ENCODE assay signal across 13 cellular contexts in the genomic region with DNA sequence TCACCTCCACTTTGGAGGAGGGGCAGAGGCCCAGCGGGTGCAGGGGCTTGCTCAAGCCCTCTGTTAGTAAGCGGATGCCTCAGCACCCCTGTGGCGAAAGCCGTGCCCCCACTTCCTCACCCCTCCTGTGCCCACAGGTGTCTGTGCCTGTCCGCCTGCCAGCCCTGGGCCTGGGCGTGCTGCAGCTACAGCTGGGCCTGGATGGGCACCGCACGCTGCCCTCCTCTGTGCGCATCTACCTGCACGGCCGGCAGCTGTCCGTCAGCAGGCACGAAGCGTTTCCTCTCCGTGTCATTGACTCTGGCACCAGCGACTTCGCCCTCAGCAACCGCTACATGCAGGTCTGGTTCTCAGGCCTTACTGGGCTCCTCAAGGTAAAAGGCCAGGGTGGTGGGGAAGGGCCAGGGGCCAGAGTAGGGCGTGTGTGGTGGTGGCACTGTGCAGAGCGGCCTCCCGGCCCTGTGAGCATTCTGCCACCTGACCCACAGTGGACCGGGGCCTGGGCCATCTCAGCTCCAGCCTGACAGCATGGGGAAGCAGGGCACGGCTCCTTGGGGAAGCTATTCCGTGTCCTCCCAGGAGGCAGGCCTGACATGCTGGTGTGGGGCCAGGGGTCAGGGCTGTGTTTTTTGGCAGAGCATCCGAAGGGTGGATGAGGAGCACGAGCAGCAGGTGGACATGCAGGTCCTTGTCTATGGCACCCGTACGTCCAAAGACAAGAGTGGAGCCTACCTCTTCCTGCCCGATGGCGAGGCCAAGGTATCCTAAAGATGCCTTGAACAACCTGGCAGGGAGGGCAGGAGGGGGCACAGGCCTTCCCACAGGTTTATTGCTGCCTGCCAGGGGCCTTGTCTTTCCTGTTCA. TPM values are rescaled to one million over a fixed set of nuclear protein-coding genes. Genes with fewer than 3 reads are reported as not detected.
DNase-seq lines count a peak whose midpoint lies in the region; ATAC-seq and TF ChIP-seq lines count a peak whose summit lies in the region.
"Had no signal": no experiment of that assay in that cellular context is flagged by ENCODE, and none has a peak within 500 bp of the region (broad histone marks: within the 10 kb centered on the region; RNA-seq: fewer than 3 reads in every experiment).

No MANE protein-coding gene starts in this region.

- H3K36me3 ChIP-seq in HEK293 (ENCODE audit: control insufficient read depth in 2 of 2, insufficient read depth in 1 of 2, low read length in 2 of 2) (peaks cover 22 to 92% of the 10 kb centered on the region in 2 experiments), RWPE2 (ENCODE audit: low read depth) (peaks cover 20% of the 10 kb centered on the region), lower lobe of right lung (peaks cover 100% of the 10 kb centered on the region), colonic mucosa (peaks cover 32% of the 10 kb centered on the region)

- ATAC-seq in RWPE2 (ENCODE audit: low read depth): no peak
- ATAC-seq in lower lobe of right lung: no peak
- ATAC-seq in sciatic nerve: no peak
- ATAC-seq in HG03378 (IDR thresholded peaks at IDR 0.05; ENCODE audit: unreplicated experiment): no peak
- ATAC-seq: GM12878 had no signal

- H3K4me3 ChIP-seq in HEK293 (ENCODE audit: low read depth, low read length): no peak overlapping the region
- no peak overlapping the region for H3K4me3 ChIP-seq in RWPE2 (ENCODE audit: severe bottlenecking)
- H3K4me3 ChIP-seq in lower lobe of right lung: no peak overlapping the region
- no peak overlapping the region for H3K4me3 ChIP-seq in colonic mucosa
- H3K4me3 ChIP-seq: GM12878, GM23248 had no signal

- H3K4me1 ChIP-seq in HEK293 (ENCODE audit: control insufficient read depth, insufficient read depth, low read length) (no peaks in the 10 kb centered on the region), RWPE2 (ENCODE audit: insufficient read depth, poor library complexity, severe bottlenecking) (no peaks in the 10 kb centered on the region), lower lobe of right lung (peaks cover 12% of the 10 kb centered on the region), colonic mucosa (no peaks in the 10 kb centered on the region)

- no peaks in the 10 kb centered on the region for H3K27me3 ChIP-seq in RWPE2 (ENCODE audit: insufficient read depth, poor library complexity, severe bottlenecking)
- H3K27me3 ChIP-seq in lower lobe of right lung (ENCODE audit: low read depth): no peaks in the 10 kb centered on the region
- no peaks in the 10 kb centered on the region for H3K27me3 ChIP-seq in colonic mucosa

- no peak for TF ChIP-seq CTCF in HEK293 (tag by site-specific recombination; IDR thresholded peaks at IDR 0.05)
- no peak for TF ChIP-seq CTCF in RWPE2 (IDR thresholded peaks at IDR 0.05; ENCODE audit: poor library complexity, severe bottlenecking)
- no peak for TF ChIP-seq CTCF in lower lobe of right lung (IDR thresholded peaks at IDR 0.05)
- TF ChIP-seq CTCF in colonic mucosa (IDR thresholded peaks at IDR 0.05): no peak

- H3K9me3 ChIP-seq in HEK293 (ENCODE audit: control insufficient read depth, insufficient read depth, low read depth, low read length) (no peaks in the 10 kb centered on the region), RWPE2 (ENCODE audit: severe bottlenecking) (no peaks in the 10 kb centered on the region), lower lobe of right lung (no peaks in the 10 kb centered on the region), colonic mucosa (no peaks in the 10 kb centered on the region)

- intact Hi-C loops in lower lobe of right lung (cut with DNase I): no loop called here
- intact Hi-C loops in sciatic nerve (cut with DNase I): no loop called here
- intact Hi-C loops in colonic mucosa (cut with DNase I): no loop called here

- no peak overlapping the region for H3K27ac ChIP-seq in HEK293 (ENCODE audit: extremely low read depth, low read depth, low read length)
- H3K27ac ChIP-seq in RWPE2 (ENCODE audit: poor library complexity, severe bottlenecking): no peak overlapping the region
- no peak overlapping the region for H3K27ac ChIP-seq in lower lobe of right lung
- H3K27ac ChIP-seq in colonic mucosa: no peak overlapping the region
- H3K27ac ChIP-seq: GM23248 had no signal

- DNase-seq in RWPE2 (ENCODE audit: low spot score): peak; percentile 75
- DNase-seq in lower lobe of right lung: peak; percentile 45
- peak; percentile 50 for DNase-seq in sciatic nerve (ENCODE audit: low spot score)
- no peak for DNase-seq in colonic mucosa
- DNase-seq in NCI-H2107 (lab: John Stamatoyannopoulos, UW): no peak
- DNase-seq: C1 segment of cervical spinal cord; CD4-positive, alpha-beta memory T cell; DMS79; GM23248; H7 had no signal

- CTCF ChIA-PET in HEK293 (lab: Yijun Ruan, JAX): interaction anchor here (1.0 to 2.9 kb wide), 3 partner anchors 9 to 23 kb away, joined by 3 to 10 read pairs (median 4); a partner anchor contains a TSS

- H3K9ac ChIP-seq in colonic mucosa (ENCODE audit: low read depth in 2 of 2, low read length in 2 of 2): no peak overlapping the region
- H3K9ac ChIP-seq: GM23248 had no signal

- POLR2A ChIA-PET in HEK293 (lab: Yijun Ruan, JAX): interaction anchor here (0.9 kb wide), 1 partner anchor 9 kb away, joined by 3 read pairs; a partner anchor contains a TSS

TF ChIP-seq in HEK293, 187 proteins besides CTCF, POLR2A, EP300 and RAD21:
- no peak for TF ChIP-seq ZNF571 (tag by site-specific recombination; IDR thresholded peaks at IDR 0.05)
- TF ChIP-seq, protein P1, sequence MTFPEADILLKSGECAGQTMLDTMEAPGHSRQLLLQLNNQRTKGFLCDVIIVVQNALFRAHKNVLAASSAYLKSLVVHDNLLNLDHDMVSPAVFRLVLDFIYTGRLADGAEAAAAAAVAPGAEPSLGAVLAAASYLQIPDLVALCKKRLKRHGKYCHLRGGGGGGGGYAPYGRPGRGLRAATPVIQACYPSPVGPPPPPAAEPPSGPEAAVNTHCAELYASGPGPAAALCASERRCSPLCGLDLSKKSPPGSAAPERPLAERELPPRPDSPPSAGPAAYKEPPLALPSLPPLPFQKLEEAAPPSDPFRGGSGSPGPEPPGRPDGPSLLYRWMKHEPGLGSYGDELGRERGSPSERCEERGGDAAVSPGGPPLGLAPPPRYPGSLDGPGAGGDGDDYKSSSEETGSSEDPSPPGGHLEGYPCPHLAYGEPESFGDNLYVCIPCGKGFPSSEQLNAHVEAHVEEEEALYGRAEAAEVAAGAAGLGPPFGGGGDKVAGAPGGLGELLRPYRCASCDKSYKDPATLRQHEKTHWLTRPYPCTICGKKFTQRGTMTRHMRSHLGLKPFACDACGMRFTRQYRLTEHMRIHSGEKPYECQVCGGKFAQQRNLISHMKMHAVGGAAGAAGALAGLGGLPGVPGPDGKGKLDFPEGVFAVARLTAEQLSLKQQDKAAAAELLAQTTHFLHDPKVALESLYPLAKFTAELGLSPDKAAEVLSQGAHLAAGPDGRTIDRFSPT (tag by site-specific recombination; IDR thresholded peaks at IDR 0.05): 0 out of 2 replicates have a peak, but pooled peaks have one; percentile 14

RNA-seq across cellular contexts. Expression of a gene that starts 9.0 kb away (rescaled TPM):
- 96.9 TPM for total RNA-seq in lower lobe of right lung
- 150 TPM for total RNA-seq in sciatic nerve
- total RNA-seq in colonic mucosa: 10 to 100 TPM; 34.2 to 66.4 TPM

RNA-seq across cellular contexts. Expression of a gene that starts 20.2 kb away (rescaled TPM):
- total RNA-seq in lower lobe of right lung: 16.0 TPM
- 12.7 TPM for total RNA-seq in sciatic nerve
- total RNA-seq in colonic mucosa: 10 to 100 TPM; 13.5 to 29.6 TPM

RNA-seq across cellular contexts. Expression of a gene that starts 22.9 kb away (rescaled TPM):
- total RNA-seq in lower lobe of right lung (50.4 TPM), sciatic nerve (56.8 TPM), colonic mucosa (10 to 100 TPM; 60.7 to 74.5 TPM)

RNA-seq across cellular contexts. Expression of a gene that starts 27.8 kb away (rescaled TPM):
- 51.0 TPM for total RNA-seq in lower lobe of right lung
- 44.8 TPM for total RNA-seq in sciatic nerve
- total RNA-seq in colonic mucosa: 1 to 10 TPM; 6.5 to 8.8 TPM

RNA-seq across cellular contexts. Expression of a gene that starts 42.5 kb away (rescaled TPM):
- total RNA-seq in lower lobe of right lung (10.3 TPM), sciatic nerve (12.4 TPM), colonic mucosa (10 to 100 TPM; 14.8 to 33.0 TPM)

Comparison
In these comparisons a context has a peak if more than half of its experiments do, and no peak if none do; other contexts are left out.
1. DNase-seq: peak in RWPE2 (single experiment), lower lobe of right lung (single experiment) and sciatic nerve (single experiment); none in colonic mucosa (single experiment) and NCI-H2107 (single experiment).